19 cellular contexts compared by ENCODE assay signal in genomic region chr7:42137431-42137830, GRCh38.
DNase-seq lines count a peak whose midpoint lies in the region; ATAC-seq and TF ChIP-seq lines count a peak whose summit lies in the region.
"Had no signal": no experiment of that assay in that cellular context is flagged by ENCODE, and none has a peak within 500 bp of the region (broad histone marks: within the 10 kb centered on the region; RNA-seq: fewer than 3 reads in every experiment).

No MANE protein-coding gene starts in this region.

- DNase-seq in ELF-1 (ENCODE audit: low read depth, low spot score) (peak; percentile 62), WTC11 (ENCODE audit: low spot score) (no peak), nephron progenitor cell (no peak), thyroid gland (no peak), stomach (no peak), A673 (ENCODE audit: low spot score) (no peak)
- DNase-seq: 8988T; CD8-positive, alpha-beta T cell; DMS 273 treated with DMSO at 0.1 percent for 48 hours; DMS53; DND-41; EL; HCEC 1CT; HFFc6 had no signal

- CTCF ChIA-PET in WTC11 (lab: Charles Lee) = interaction anchor here (1.6 to 2.0 kb wide), 2 partner anchors 20 to 196 kb away, joined by 4 read pairs; no protein-coding TSS in a partner anchor
- CTCF ChIA-PET in A673 (lab: Charles Lee) = no interaction called here

- H3K27ac Mint-ChIP-seq in WTC11 (peak overlapping the region; percentile 5; the same call in 1 of the 2 replicates), nephron progenitor cell (peak overlapping the region; percentile 36)
- H3K27ac Mint-ChIP-seq: B cell; CD8-positive, alpha-beta T cell; HFFc6 had no signal

- TF ChIP-seq POLR2A in thyroid gland (IDR thresholded peaks at IDR 0.05) = no peak
- no peak for TF ChIP-seq POLR2A in stomach (IDR thresholded peaks at IDR 0.05)

- TF ChIP-seq CTCF in WTC11 (IDR thresholded peaks at IDR 0.05) (no peak), nephron progenitor cell (IDR thresholded peaks at IDR 0.05) (no peak), thyroid gland (IDR thresholded peaks at IDR 0.05) (no peak), stomach (IDR thresholded peaks at IDR 0.05) (no peak), A673 (conservative IDR thresholded peaks at IDR 0.05; ENCODE audit: low read depth, low read length) (no peak)

- 88 to 91% methylated on average over 3 of the region's 3 CpGs for WGBS in thyroid gland, 2 donors
- WGBS in stomach, 5 donors = 82 to 90% (median 89%) methylated on average over 3 of the region's 3 CpGs

- H3K27me3 ChIP-seq in thyroid gland (no peaks in the 10 kb centered on the region), stomach (no peaks in the 10 kb centered on the region), A673 (replicated peaks; ENCODE audit: insufficient read depth, low read depth, low read length, poor library complexity) (no peaks in the 10 kb centered on the region)
- H3K27me3 ChIP-seq: BLaER1 treated with 17β-estradiol and CSF1 and Interleukin-3, amounts not matched to agents 10 nM and 100 nM had no signal

- H3K27ac ChIP-seq in thyroid gland (peak overlapping the region in 2 of 3 donors; percentile 14 to 29), stomach (no peak overlapping the region), A673 (ENCODE audit: low read depth, low read length, poor library complexity, severe bottlenecking) (no peak overlapping the region)
- H3K27ac ChIP-seq: BLaER1 treated with 17β-estradiol and CSF1 and Interleukin-3, amounts not matched to agents 10 nM and 100 nM; HL-60 had no signal

- no peak overlapping the region for H3K4me3 Mint-ChIP-seq in WTC11
- no peak overlapping the region for H3K4me3 Mint-ChIP-seq in nephron progenitor cell
- H3K4me3 Mint-ChIP-seq: B cell; CD8-positive, alpha-beta T cell; HFFc6 had no signal

- H3K36me3 Mint-ChIP-seq in WTC11 (no peaks in the 10 kb centered on the region), nephron progenitor cell (ENCODE audit: low read depth) (peaks cover 63% of the 10 kb centered on the region)
- H3K36me3 Mint-ChIP-seq: CD8-positive, alpha-beta T cell had no signal

- H3K4me1 Mint-ChIP-seq in WTC11 (peaks cover 56% of the 10 kb centered on the region), nephron progenitor cell (peaks cover 89% of the 10 kb centered on the region)
- H3K4me1 Mint-ChIP-seq: B cell had no signal

- H3K4me1 ChIP-seq in thyroid gland (peaks cover 40 to 45% of the 10 kb centered on the region in 2 donors), stomach (peaks cover 0 to 12% (median 3%) of the 10 kb centered on the region in 4 donors), A673 (ENCODE audit: insufficient read depth, low read length, poor library complexity, severe bottlenecking) (peaks cover 36% of the 10 kb centered on the region)
- H3K4me1 ChIP-seq: BLaER1 treated with 17β-estradiol and CSF1 and Interleukin-3, amounts not matched to agents 10 nM and 100 nM had no signal

- no peaks in the 10 kb centered on the region for H3K27me3 Mint-ChIP-seq in WTC11 (ENCODE audit: low read depth)
- H3K27me3 Mint-ChIP-seq in nephron progenitor cell (ENCODE audit: low read depth, poor library complexity) = no peaks in the 10 kb centered on the region

- no peaks in the 10 kb centered on the region for H3K9me3 ChIP-seq in thyroid gland
- H3K9me3 ChIP-seq in stomach = no peaks in the 10 kb centered on the region
- no peaks in the 10 kb centered on the region for H3K9me3 ChIP-seq in A673 (ENCODE audit: low read depth, low read length, poor library complexity, severe bottlenecking)
- H3K9me3 ChIP-seq: BLaER1 treated with 17β-estradiol and CSF1 and Interleukin-3, amounts not matched to agents 10 nM and 100 nM had no signal

- no peak for TF ChIP-seq EP300 in stomach (IDR thresholded peaks at IDR 0.05)

- no peaks in the 10 kb centered on the region for H3K36me3 ChIP-seq in thyroid gland
- no peaks in the 10 kb centered on the region for H3K36me3 ChIP-seq in stomach
- H3K36me3 ChIP-seq in A673 (ENCODE audit: insufficient read depth, low read length, poor library complexity, severe bottlenecking) = no peaks in the 10 kb centered on the region

- POLR2A ChIA-PET in WTC11 (lab: Charles Lee) = no interaction called here
- POLR2A ChIA-PET in A673 (lab: Charles Lee; ENCODE audit: low non-redundant PET) = no interaction called here

- no peak overlapping the region for H3K4me3 ChIP-seq in thyroid gland (replicated peaks in 1 of 3)
- no peak overlapping the region for H3K4me3 ChIP-seq in stomach
- no peak overlapping the region for H3K4me3 ChIP-seq in A673 (ENCODE audit: low read depth, low read length, poor library complexity, severe bottlenecking)
- H3K4me3 ChIP-seq: BLaER1 treated with 17β-estradiol and CSF1 and Interleukin-3, amounts not matched to agents 10 nM and 100 nM had no signal

- H3K9me3 Mint-ChIP-seq in WTC11 = no peaks in the 10 kb centered on the region
- H3K9me3 Mint-ChIP-seq in nephron progenitor cell = peaks cover 6% of the 10 kb centered on the region
- H3K9me3 Mint-ChIP-seq: CD8-positive, alpha-beta T cell; HFFc6 had no signal

- ATAC-seq in WTC11 (peak; percentile 51), GM18909 (IDR thresholded peaks at IDR 0.05; ENCODE audit: poor library complexity, unreplicated experiment) (no peak), GM18520 (IDR thresholded peaks at IDR 0.05; ENCODE audit: unreplicated experiment) (no peak)
- ATAC-seq: CD8-positive, alpha-beta T cell had no signal

- BruUV-seq in A673 (replicated peaks; lab: Mats Ljungman, UMichigan) = no TSS peak

- intact Hi-C loops in thyroid gland (cut with DNase I) = no loop called here
- intact Hi-C loops in stomach (cut with DNase I; ENCODE audit: low total_unique reads) = no loop called here
- intact Hi-C loops in A673 (cut with micrococcal nuclease; ENCODE audit: unreplicated experiment) = no loop called here

TF ChIP-seq in WTC11, 78 proteins besides CTCF, POLR2A, EP300 and RAD21 (continues in another document):
- TF ChIP-seq ZNF532 (CRISPR knock-in tag; IDR thresholded peaks at IDR 0.05; ENCODE audit: borderline replicate concordance) = no peak
- TF ChIP-seq ZBTB43 (CRISPR knock-in tag; IDR thresholded peaks at IDR 0.05) = no peak
- no peak for TF ChIP-seq ATF3 (CRISPR knock-in tag; conservative IDR thresholded peaks at IDR 0.05)
- no peak for TF ChIP-seq SMAD3 (CRISPR knock-in tag; IDR thresholded peaks at IDR 0.05; ENCODE audit: borderline replicate concordance)
- no peak for TF ChIP-seq FOXJ3 (CRISPR knock-in tag; IDR thresholded peaks at IDR 0.05; ENCODE audit: borderline replicate concordance)
- no peak for TF ChIP-seq FOXK1 (CRISPR knock-in tag; IDR thresholded peaks at IDR 0.05)
- no peak for TF ChIP-seq RORB (CRISPR knock-in tag; IDR thresholded peaks at IDR 0.05)
- no peak for TF ChIP-seq USF1 (CRISPR knock-in tag; IDR thresholded peaks at IDR 0.05)

Comparison
In these comparisons a context has a peak if more than half of its experiments do, and no peak if none do; other contexts are left out.
1. H3K27ac ChIP-seq: peak in thyroid gland (2 of 3); none in stomach (0 of 5) and A673 (single experiment).